In genomic region chr18:7926526-7926925, GRCh38 we compare ENCODE assay signal across 11 cellular contexts.
DNase-seq lines count a peak whose midpoint lies in the region; ATAC-seq and TF ChIP-seq lines count a peak whose summit lies in the region.
"Had no signal": no experiment of that assay in that cellular context is flagged by ENCODE, and none has a peak within 500 bp of the region (broad histone marks: within the 10 kb centered on the region; RNA-seq: fewer than 3 reads in every experiment).

No MANE protein-coding gene starts in this region.

- intact Hi-C loops in HCT116 (cut with micrococcal nuclease), result no loop called here

- DNase-seq in HCT116 (ENCODE audit: low read depth, low spot score), result peak; percentile 64
- peak; percentile 28 to 85 for DNase-seq in NCI-H526 (lab: John Stamatoyannopoulos, UW)
- DNase-seq in endodermal cell, result peak; percentile 75
- DNase-seq in neural crest cell (ENCODE audit: low read depth, low spot score), result no peak
- DNase-seq in pons (ENCODE audit: low spot score), result no peak
- no peak for DNase-seq in activated gamma-delta T cell (lab: John Stamatoyannopoulos, UW)
- DNase-seq: cortex of kidney, GF-D8 had no signal

- POLR2A ChIA-PET in HCT116 (lab: Charles Lee), result interaction anchor here (1.2 kb wide), 1 partner anchor 27 kb away, joined by 3 read pairs; no protein-coding TSS in a partner anchor

- no peak overlapping the region for H3K4me3 ChIP-seq in HCT116 (replicated peaks in 1 of 2; ENCODE audit: low read depth in 1 of 2, low read length in 2 of 2)
- H3K4me3 ChIP-seq in endodermal cell (ENCODE audit: low read length), result no peak overlapping the region
- H3K4me3 ChIP-seq: SK-N-MC had no signal

- H3K9ac ChIP-seq in HCT116 (ENCODE audit: low read length) (no peak overlapping the region), endodermal cell (ENCODE audit: extremely low read depth, low read length, poor library complexity, severe bottlenecking) (no peak overlapping the region)

- H3K36me3 ChIP-seq in HCT116 (ENCODE audit: control insufficient read depth in 1 of 2, insufficient read depth in 2 of 2, low read length in 2 of 2) (no peaks in the 10 kb centered on the region), endodermal cell (ENCODE audit: control insufficient read depth, insufficient read depth, low read length) (peaks cover 22% of the 10 kb centered on the region)

- BruUV-seq in HCT116 (replicated peaks; lab: Mats Ljungman, UMichigan), result no TSS peak

- H2AFZ ChIP-seq in HCT116 (ENCODE audit: low read depth, low read length, poor library complexity, severe bottlenecking), result peak overlapping the region; percentile 90

- H3K4me3 Mint-ChIP-seq in endodermal cell (no peak overlapping the region), neural crest cell (no peak overlapping the region)

- peak; percentile 50 for TF ChIP-seq RAD21 in HCT116 (IDR thresholded peaks at IDR 0.05; ENCODE audit: low read depth)

- ATAC-seq in HCT116, result peak; percentile 86
- ATAC-seq in HG03342 (IDR thresholded peaks at IDR 0.05; ENCODE audit: unreplicated experiment), result no peak
- no peak for ATAC-seq in HG03460 (IDR thresholded peaks at IDR 0.05; ENCODE audit: unreplicated experiment)

- no peaks in the 10 kb centered on the region for H3K27me3 Mint-ChIP-seq in endodermal cell (ENCODE audit: insufficient read depth)
- no peaks in the 10 kb centered on the region for H3K27me3 Mint-ChIP-seq in neural crest cell (ENCODE audit: low read depth)

- H3K27ac Mint-ChIP-seq in endodermal cell (peak overlapping the region; percentile 37), neural crest cell (ENCODE audit: unreplicated experiment) (no peak overlapping the region)

- H3K4me1 Mint-ChIP-seq in endodermal cell (peaks cover 40% of the 10 kb centered on the region), neural crest cell (peaks cover 4% of the 10 kb centered on the region)

- no peak for TF ChIP-seq POLR2A in HCT116 (IDR thresholded peaks at IDR 0.05; ENCODE audit: borderline replicate concordance, extremely low read depth, insufficient read depth, insufficient read length)

- H3K27ac ChIP-seq in HCT116 (ENCODE audit: low read depth, low read length), result no peak overlapping the region
- no peak overlapping the region for H3K27ac ChIP-seq in endodermal cell (ENCODE audit: low read depth, low read length)
- H3K27ac ChIP-seq: SK-N-MC had no signal

- H3K9me2 ChIP-seq in HCT116 (ENCODE audit: insufficient read depth), result no peaks in the 10 kb centered on the region

- WGBS in endodermal cell (ENCODE audit: insufficient coverage in 1 of 2, insufficient read length in 1 of 2), 2 experiments, result 60 to 74% methylated on average over 2 to 4 of the region's 4 CpGs

- H3K4me1 ChIP-seq in HCT116 (ENCODE audit: control insufficient read depth in 1 of 2, insufficient read depth in 2 of 2, low read length in 2 of 2), result peaks cover 21 to 41% of the 10 kb centered on the region in 2 experiments
- H3K4me1 ChIP-seq in endodermal cell (ENCODE audit: control insufficient read depth, insufficient read depth, low read length), result peaks cover 16% of the 10 kb centered on the region

- H3K9me3 Mint-ChIP-seq in endodermal cell, result no peaks in the 10 kb centered on the region
- H3K9me3 Mint-ChIP-seq in neural crest cell, result no peaks in the 10 kb centered on the region

- RAD21 ChIA-PET in HCT116 (lab: Charles Lee; ENCODE audit: low non-redundant PET in 1 of 2, low total read pairs in 2 of 2, uncharacterized antibody in 2 of 2, unreplicated experiment in 2 of 2), result no interaction called here

- H3K9me3 ChIP-seq in HCT116 (ENCODE audit: control insufficient read depth in 1 of 2, insufficient read depth in 1 of 2, low read depth in 1 of 2, low read length in 2 of 2), result no peaks in the 10 kb centered on the region
- no peaks in the 10 kb centered on the region for H3K9me3 ChIP-seq in endodermal cell (ENCODE audit: control insufficient read depth, low read length)

- H3K27me3 ChIP-seq in HCT116 (ENCODE audit: insufficient read depth, low read length) (no peaks in the 10 kb centered on the region), endodermal cell (ENCODE audit: control insufficient read depth, insufficient read depth, low read length, poor library complexity, severe bottlenecking) (no peaks in the 10 kb centered on the region)

- peaks cover 10% of the 10 kb centered on the region for H3K36me3 Mint-ChIP-seq in endodermal cell (ENCODE audit: low read depth)
- no peaks in the 10 kb centered on the region for H3K36me3 Mint-ChIP-seq in neural crest cell (ENCODE audit: low read depth)

- no peaks in the 10 kb centered on the region for H4K20me1 ChIP-seq in HCT116 (ENCODE audit: insufficient read depth)

- CTCF ChIA-PET in HCT116 (lab: Charles Lee), result interaction anchor here (1.7 kb wide), 1 partner anchor 137 kb away, joined by 9 read pairs; no protein-coding TSS in a partner anchor

- H3K79me2 ChIP-seq in HCT116 (ENCODE audit: insufficient read depth, low read length), result no peaks in the 10 kb centered on the region

- H3K4me2 ChIP-seq in HCT116 (ENCODE audit: low read length), result peak overlapping the region; percentile 51

- TF ChIP-seq CTCF in HCT116 (IDR thresholded peaks at IDR 0.05 in 2 of 3, conservative IDR thresholded peaks at IDR 0.05 in 1 of 3; ENCODE audit: borderline replicate concordance in 1 of 3, insufficient read depth in 1 of 3, low read depth in 2 of 3, low read length in 2 of 3), result peak; percentile 47 to 68 (median 63); a peak in 5 of 6 replicates
- TF ChIP-seq CTCF in endodermal cell (conservative IDR thresholded peaks at IDR 0.05), result peak; percentile 83
- TF ChIP-seq CTCF in neural crest cell (conservative IDR thresholded peaks at IDR 0.05), result peak; percentile 51

TF ChIP-seq in HCT116, 20 proteins besides CTCF, POLR2A, EP300 and RAD21:
- TF ChIP-seq SRF (IDR thresholded peaks at IDR 0.05; ENCODE audit: low read depth) (no peak), SP1 (IDR thresholded peaks at IDR 0.05; ENCODE audit: low read depth) (peak; percentile 24; the same call in 1 of the 2 replicates), JUND (IDR thresholded peaks at IDR 0.05) (no peak), ZNF274 (IDR thresholded peaks at IDR 0.05; ENCODE audit: low read depth, low read length) (no peak), ATF3 (IDR thresholded peaks at IDR 0.05) (no peak), CBX3 (IDR thresholded peaks at IDR 0.05; ENCODE audit: low read depth) (peak; percentile 76; the same call in 1 of the 2 replicates)

Comparison
In these comparisons a context has a peak if more than half of its experiments do, and no peak if none do; other contexts are left out.
1. DNase-seq: peak in HCT116 (single experiment), NCI-H526 (2 of 2) and endodermal cell (single experiment); none in neural crest cell (single experiment), pons (single experiment) and activated gamma-delta T cell (single experiment).
2. Peak in every context shown above with its lines, with median percentiles within 50 percentile points of each other: CTCF ChIP-seq.